ENCODE assay signal across 11 cellular contexts in genomic region chr10:96073722-96074121, GRCh38. TPM values are rescaled to one million over a fixed set of nuclear protein-coding genes. Genes with fewer than 3 reads are reported as not detected.
DNase-seq lines count a peak whose midpoint lies in the region; ATAC-seq and TF ChIP-seq lines count a peak whose summit lies in the region.
"Had no signal": no experiment of that assay in that cellular context is flagged by ENCODE, and none has a peak within 500 bp of the region (broad histone marks: within the 10 kb centered on the region; RNA-seq: fewer than 3 reads in every experiment).

No MANE protein-coding gene starts in this region.

- no peaks in the 10 kb centered on the region for H3K4me1 ChIP-seq in tibial artery
- H3K4me1 ChIP-seq: SJCRH30, spleen had no signal

- ATAC-seq in activated CD8-positive, alpha-beta T cell treated with anti-CD3 and anti-CD28 coated beads for 36 hours: peak; percentile 98
- ATAC-seq in HG02840 (IDR thresholded peaks at IDR 0.05; ENCODE audit: low FRiP score, unreplicated experiment): no peak
- no peak for ATAC-seq in left cardiac atrium

- H3K4me3 Mint-ChIP-seq in activated CD8-positive, alpha-beta T cell treated with anti-CD3 and anti-CD28 coated beads for 36 hours: no peak overlapping the region
- no peak overlapping the region for H3K4me3 Mint-ChIP-seq in nephron progenitor cell

- CTCF ChIA-PET in activated CD8-positive, alpha-beta T cell treated with anti-CD3 and anti-CD28 coated beads for 36 hours (lab: Charles Lee): no interaction called here

- peak overlapping the region; percentile 28 for H3K27ac Mint-ChIP-seq in activated CD8-positive, alpha-beta T cell treated with anti-CD3 and anti-CD28 coated beads for 36 hours
- no peak overlapping the region for H3K27ac Mint-ChIP-seq in nephron progenitor cell

- peaks cover 5% of the 10 kb centered on the region for H3K36me3 Mint-ChIP-seq in activated CD8-positive, alpha-beta T cell treated with anti-CD3 and anti-CD28 coated beads for 36 hours (ENCODE audit: low read depth)
- no peaks in the 10 kb centered on the region for H3K36me3 Mint-ChIP-seq in nephron progenitor cell (ENCODE audit: low read depth)

- H3K9me3 Mint-ChIP-seq in activated CD8-positive, alpha-beta T cell treated with anti-CD3 and anti-CD28 coated beads for 36 hours: no peaks in the 10 kb centered on the region
- no peaks in the 10 kb centered on the region for H3K9me3 Mint-ChIP-seq in nephron progenitor cell

- H3K4me3 ChIP-seq in fibroblast of villous mesenchyme (ENCODE audit: low read depth, low read length): no peak overlapping the region
- no peak overlapping the region for H3K4me3 ChIP-seq in tibial artery
- H3K4me3 ChIP-seq: SJCRH30, spleen had no signal

- H3K27me3 ChIP-seq in tibial artery: no peaks in the 10 kb centered on the region
- H3K27me3 ChIP-seq: SJCRH30, spleen had no signal

- peak; percentile 83 for DNase-seq in EH (ENCODE audit: low read depth)
- DNase-seq in HS-27A (ENCODE audit: low read depth): peak; percentile 30
- peak; percentile 22 for DNase-seq in activated CD8-positive, alpha-beta T cell treated with anti-CD3 and anti-CD28 coated beads for 36 hours
- DNase-seq in fibroblast of villous mesenchyme (ENCODE audit: low read depth): peak; percentile 77
- no peak for DNase-seq in tibial artery
- DNase-seq in left cardiac atrium: no peak
- no peak for DNase-seq in nephron progenitor cell
- DNase-seq: spleen; stimulated activated naive CD4-positive, alpha-beta T cell treated with Interleukin-2 at 50 U/mL for 16 hours had no signal

- H3K4me1 Mint-ChIP-seq in activated CD8-positive, alpha-beta T cell treated with anti-CD3 and anti-CD28 coated beads for 36 hours (ENCODE audit: low read depth): peaks cover 20% of the 10 kb centered on the region
- peaks cover 23% of the 10 kb centered on the region for H3K4me1 Mint-ChIP-seq in nephron progenitor cell

- no peak for TF ChIP-seq CTCF in activated CD8-positive, alpha-beta T cell treated with anti-CD3 and anti-CD28 coated beads for 36 hours (IDR thresholded peaks at IDR 0.05)
- TF ChIP-seq CTCF in fibroblast of villous mesenchyme (IDR thresholded peaks at IDR 0.05; ENCODE audit: insufficient read depth, low read depth, low read length) (no peak), tibial artery (IDR thresholded peaks at IDR 0.05) (no peak), nephron progenitor cell (IDR thresholded peaks at IDR 0.05) (no peak)

- intact Hi-C loops in activated CD8-positive, alpha-beta T cell treated with anti-CD3 and anti-CD28 coated beads for 36 hours (cut with micrococcal nuclease): no loop called here
- intact Hi-C loops in tibial artery (cut with DNase I; ENCODE audit: low total_unique reads): no loop called here
- intact Hi-C loops in left cardiac atrium (cut with DNase I): no loop called here

- no peaks in the 10 kb centered on the region for H3K9me3 ChIP-seq in tibial artery
- H3K9me3 ChIP-seq: SJCRH30, spleen had no signal

- H3K27me3 Mint-ChIP-seq in activated CD8-positive, alpha-beta T cell treated with anti-CD3 and anti-CD28 coated beads for 36 hours: no peaks in the 10 kb centered on the region
- H3K27me3 Mint-ChIP-seq in nephron progenitor cell (ENCODE audit: low read depth, poor library complexity): peaks cover 3% of the 10 kb centered on the region

- POLR2A ChIA-PET in activated CD8-positive, alpha-beta T cell treated with anti-CD3 and anti-CD28 coated beads for 36 hours (lab: Charles Lee): interaction anchor here (0.7 to 2.4 kb wide), 2 partner anchors 16 to 56 kb away, joined by 3 to 8 read pairs; partner anchors contain the start of gene ZNF518A

- no peak overlapping the region for H3K27ac ChIP-seq in tibial artery
- H3K27ac ChIP-seq: SJCRH30, spleen had no signal

- H3K36me3 ChIP-seq in tibial artery: no peaks in the 10 kb centered on the region
- H3K36me3 ChIP-seq: SJCRH30, spleen had no signal

RNA-seq across cellular contexts. Expression of gene CCNJ, which starts 30.3 kb away (rescaled TPM):
- total RNA-seq in activated CD8-positive, alpha-beta T cell treated with anti-CD3 and anti-CD28 coated beads for 36 hours: 1 to 10 TPM; 4.0 to 4.6 TPM
- total RNA-seq in fibroblast of villous mesenchyme: 5.8 and 7.8 TPM in 2 replicates
- total RNA-seq in left cardiac atrium: 1 to 10 TPM; 3.0 to 5.1 TPM

RNA-seq across cellular contexts. Expression of gene ZNF518A, which starts 56.4 kb away (rescaled TPM):
- 10 to 100 TPM; 13.4 to 15.2 TPM for total RNA-seq in activated CD8-positive, alpha-beta T cell treated with anti-CD3 and anti-CD28 coated beads for 36 hours
- total RNA-seq in fibroblast of villous mesenchyme (13.5 and 19.9 TPM in 2 replicates), left cardiac atrium (10 to 100 TPM; 10.5 to 12.4 TPM)

Comparison
In these comparisons a context has a peak if more than half of its experiments do, and no peak if none do; other contexts are left out.
1. DNase-seq: peak in EH (single experiment), HS-27A (single experiment), activated CD8-positive, alpha-beta T cell treated with anti-CD3 and anti-CD28 coated beads for 36 hours (single experiment) and fibroblast of villous mesenchyme (single experiment); none in tibial artery (0 of 2), left cardiac atrium (single experiment) and nephron progenitor cell (single experiment).